Comparison of ENCODE assay signal across 10 cellular contexts in genomic region chr20:35700625-35701148, GRCh38. TPM values are rescaled to one million over a fixed set of nuclear protein-coding genes. Genes with fewer than 3 reads are reported as not detected.
A peak's percentile ranks its signal among the peaks of the same experiment; 100 is the strongest.
DNase-seq lines count a peak whose midpoint lies in the region; TF ChIP-seq lines count a peak whose summit lies in the region.
"Had no signal": no experiment of that assay in that cellular context is flagged by ENCODE, and none has a peak within 500 bp of the region (broad histone marks: within the 10 kb centered on the region; RNA-seq: fewer than 3 reads in every experiment).

No MANE protein-coding gene starts in this region.

- TF ChIP-seq CTCF in RWPE1 (conservative IDR thresholded peaks at IDR 0.05; ENCODE audit: low read depth) = no peak
- no peak for TF ChIP-seq CTCF in endothelial cell (IDR thresholded peaks at IDR 0.05; ENCODE audit: unreplicated experiment)

- peaks cover 43% of the 10 kb centered on the region for H3K4me1 Mint-ChIP-seq in T-helper 2 cell treated with Interferon-gamma antibody and Interleukin-4, amounts not matched to agents 5 μg/mL and 100 μg/mL, for 36 hours (ENCODE audit: low read depth)
- peaks cover 30% of the 10 kb centered on the region for H3K4me1 Mint-ChIP-seq in endothelial cell (ENCODE audit: unreplicated experiment)

- H3K27ac Mint-ChIP-seq in T-helper 2 cell treated with Interferon-gamma antibody and Interleukin-4, amounts not matched to agents 5 μg/mL and 100 μg/mL, for 36 hours = peak overlapping the region; percentile 95
- H3K27ac Mint-ChIP-seq in endothelial cell (ENCODE audit: unreplicated experiment) = peak overlapping the region; percentile 89

- peak overlapping the region; percentile 96 for H3K4me2 ChIP-seq in skeletal muscle satellite cell (ENCODE audit: low read length)

- POLR2A ChIA-PET in RWPE1 (lab: Yijun Ruan, JAX; ENCODE audit: low non-redundant PET) = no interaction called here

- H3K27me3 Mint-ChIP-seq in T-helper 2 cell treated with Interferon-gamma antibody and Interleukin-4, amounts not matched to agents 5 μg/mL and 100 μg/mL, for 36 hours (ENCODE audit: low read depth) = no peaks in the 10 kb centered on the region
- peaks cover 10% of the 10 kb centered on the region for H3K27me3 Mint-ChIP-seq in endothelial cell (ENCODE audit: unreplicated experiment)

- H3K27me3 ChIP-seq in skeletal muscle satellite cell (ENCODE audit: control insufficient read depth, insufficient read depth, low read length) = no peaks in the 10 kb centered on the region

- H3K4me1 ChIP-seq in skeletal muscle satellite cell (ENCODE audit: control insufficient read depth, insufficient read depth, low read length) = peaks cover 34% of the 10 kb centered on the region

- H3K36me3 ChIP-seq in skeletal muscle satellite cell (ENCODE audit: insufficient read depth, low read length) = peaks cover 57% of the 10 kb centered on the region

- H3K4me3 Mint-ChIP-seq in T-helper 2 cell treated with Interferon-gamma antibody and Interleukin-4, amounts not matched to agents 5 μg/mL and 100 μg/mL, for 36 hours = peak overlapping the region; percentile 95
- peak overlapping the region; percentile 95 for H3K4me3 Mint-ChIP-seq in endothelial cell (ENCODE audit: unreplicated experiment)

- H3K36me3 Mint-ChIP-seq in T-helper 2 cell treated with Interferon-gamma antibody and Interleukin-4, amounts not matched to agents 5 μg/mL and 100 μg/mL, for 36 hours (ENCODE audit: low read depth) = peaks cover 58% of the 10 kb centered on the region
- H3K36me3 Mint-ChIP-seq in endothelial cell (ENCODE audit: low read depth, unreplicated experiment) = peaks cover 34% of the 10 kb centered on the region

- H3K27ac ChIP-seq in RWPE1 = peak overlapping the region; percentile 59

- no peak for DNase-seq in T-helper 2 cell treated with Interferon-gamma antibody and Interleukin-4, amounts not matched to agents 5 μg/mL and 100 μg/mL, for 36 hours (ENCODE audit: low spot score)
- DNase-seq in T-helper 2 cell (no peak), RWPE1 (ENCODE audit: low spot score) (peak; percentile 45), endothelial cell (ENCODE audit: low spot score) (no peak), NCI-H345 treated with DMSO at 0.1 percent for 48 hours (lab: John Stamatoyannopoulos, UW; ENCODE audit: unreplicated experiment) (no peak), NCI-H2171 treated with DMSO at 0.1 percent for 48 hours (lab: John Stamatoyannopoulos, UW) (no peak)
- no peak for DNase-seq in stimulated activated CD8-positive, alpha-beta memory T cell treated with anti-CD3 and anti-CD28 coated beads, Interleukin-4, amount 100 ng/mL, for 48 hours
- DNase-seq: activated CD4-positive, alpha-beta T cell treated with anti-CD3 and anti-CD28 coated beads, Interleukin-2, amount 50 U/mL, for 48 hours; stimulated activated CD4-positive, alpha-beta T cell treated with anti-CD3 and anti-CD28 coated beads, Interleukin-1b, Interleukin-23, amount 100 ng/mL, for 48 hours had no signal

- no peaks in the 10 kb centered on the region for H3K9me3 Mint-ChIP-seq in T-helper 2 cell treated with Interferon-gamma antibody and Interleukin-4, amounts not matched to agents 5 μg/mL and 100 μg/mL, for 36 hours
- no peaks in the 10 kb centered on the region for H3K9me3 Mint-ChIP-seq in endothelial cell (ENCODE audit: unreplicated experiment)

- H3K4me3 ChIP-seq in skeletal muscle satellite cell (ENCODE audit: low read length) = peak overlapping the region; percentile 95

- H3K9ac ChIP-seq in skeletal muscle satellite cell (ENCODE audit: low read depth, low read length) = peak overlapping the region; percentile 98

- CTCF ChIA-PET in RWPE1 (lab: Yijun Ruan, JAX) = interaction anchor here (0.5 to 0.7 kb wide), 3 partner anchors 70 to 1588 kb away, joined by 3 read pairs; no protein-coding TSS in a partner anchor

- no peaks in the 10 kb centered on the region for H3K9me3 ChIP-seq in skeletal muscle satellite cell (replicated peaks; ENCODE audit: low read length)

RNA-seq across cellular contexts. Expression of gene ROMO1, which starts 1.5 kb away (rescaled TPM):
- total RNA-seq in endothelial cell (ENCODE audit: unreplicated experiment) = 159 TPM
- total RNA-seq in skeletal muscle satellite cell (2012; rRNA removed) = 171 and 228 TPM in 2 replicates

RNA-seq across cellular contexts. Expression of gene NFS1, which starts 1.5 kb away (rescaled TPM):
- 18.3 TPM for total RNA-seq in endothelial cell (ENCODE audit: unreplicated experiment)
- 20.5 and 32.2 TPM in 2 replicates for total RNA-seq in skeletal muscle satellite cell (2012; rRNA removed)

RNA-seq across cellular contexts. Expression of gene CPNE1, which starts 36.0 kb away (rescaled TPM):
- total RNA-seq in endothelial cell (ENCODE audit: unreplicated experiment) = 233 TPM
- 104 and 109 TPM in 2 replicates for total RNA-seq in skeletal muscle satellite cell (2012; rRNA removed)

RNA-seq across cellular contexts. Expression of gene RBM12, which starts 36.0 kb away (rescaled TPM):
- total RNA-seq in endothelial cell (ENCODE audit: unreplicated experiment) = 121 TPM
- total RNA-seq in skeletal muscle satellite cell (2012; rRNA removed) = 43.9 and 49.4 TPM in 2 replicates

RNA-seq across cellular contexts. Expression of gene RBM39, which starts 41.4 kb away (rescaled TPM):
- 308 TPM for total RNA-seq in endothelial cell (ENCODE audit: unreplicated experiment)
- total RNA-seq in skeletal muscle satellite cell (2012; rRNA removed) = 181 and 214 TPM in 2 replicates
